ENCODE assay signal across 12 cellular contexts in genomic region chr16:68364601-68364998, GRCh38. TPM values are rescaled to one million over a fixed set of nuclear protein-coding genes. Genes with fewer than 3 reads are reported as not detected.
A peak's percentile ranks its signal among the peaks of the same experiment; 100 is the strongest.
DNase-seq lines count a peak whose midpoint lies in the region; ATAC-seq and TF ChIP-seq lines count a peak whose summit lies in the region.
"Had no signal": no experiment of that assay in that cellular context is flagged by ENCODE, and none has a peak within 500 bp of the region (broad histone marks: within the 10 kb centered on the region; RNA-seq: fewer than 3 reads in every experiment).

No MANE protein-coding gene starts in this region.

- H3K9me2 ChIP-seq in SK-N-SH: no peaks in the 10 kb centered on the region

- in situ Hi-C loops in Panc1 (cut with HindIII; ENCODE audit: low pct_unique_long_range_greater_than_20kb, low sequenced_read_pairs): no loop called here
- in situ Hi-C loops in transverse colon (cut with MboI; ENCODE audit: low pct_ligation_motif_present in 1 of 4, low pct_unique_long_range_greater_than_20kb in 1 of 4, low sequenced_read_pairs in 3 of 4): no loop called here
- in situ Hi-C loops in mammary epithelial cell (cut with MboI; ENCODE audit: low sequenced_read_pairs in 2 of 2): no loop called here

- H2AFZ ChIP-seq in SK-N-SH (ENCODE audit: low read depth) (no peak overlapping the region), mammary epithelial cell (ENCODE audit: low read depth, low read length) (no peak overlapping the region)

- H3K9ac ChIP-seq in SK-N-SH (no peak overlapping the region), mammary epithelial cell (ENCODE audit: insufficient read depth, low read length) (no peak overlapping the region)

- H3K4me2 ChIP-seq in SK-N-SH (no peak overlapping the region), mammary epithelial cell (ENCODE audit: insufficient read depth, low read depth, low read length) (no peak overlapping the region)

- H3K27ac ChIP-seq in SK-N-SH (ENCODE audit: low read depth in 2 of 2, low read length in 1 of 2): no peak overlapping the region
- no peak overlapping the region for H3K27ac ChIP-seq in Panc1 (ENCODE audit: low read length)
- H3K27ac ChIP-seq in transverse colon: no peak overlapping the region
- no peak overlapping the region for H3K27ac ChIP-seq in mammary epithelial cell (ENCODE audit: insufficient read depth, low read depth, low read length)

- dilution Hi-C loops in mammary epithelial cell (cut with HindIII; ENCODE audit: low sequenced_read_pairs): no loop called here

- H3K4me1 ChIP-seq in SK-N-SH (ENCODE audit: control insufficient read depth in 1 of 2, insufficient read depth in 2 of 2, low read depth in 1 of 2, low read length in 1 of 2) (peaks cover 0 to 58% of the 10 kb centered on the region in 2 experiments; a peak in 2 of 4 replicates), Panc1 (ENCODE audit: control insufficient read depth, insufficient read depth, low read length) (no peaks in the 10 kb centered on the region), transverse colon (no peaks in the 10 kb centered on the region), mammary epithelial cell (ENCODE audit: insufficient read depth, low read length) (no peaks in the 10 kb centered on the region)

- H3K9me3 ChIP-seq in SK-N-SH (no peaks in the 10 kb centered on the region), Panc1 (ENCODE audit: control insufficient read depth, insufficient read depth, low read depth, low read length) (no peaks in the 10 kb centered on the region), transverse colon (no peaks in the 10 kb centered on the region), mammary epithelial cell (replicated peaks; ENCODE audit: insufficient read depth, low read length) (no peaks in the 10 kb centered on the region)

- H3K79me2 ChIP-seq in SK-N-SH (ENCODE audit: insufficient read depth) (no peaks in the 10 kb centered on the region), mammary epithelial cell (ENCODE audit: insufficient read depth, low read length) (no peaks in the 10 kb centered on the region)

- H3K36me3 ChIP-seq in SK-N-SH (replicated peaks in 1 of 2; ENCODE audit: control insufficient read depth in 1 of 2, insufficient read depth in 2 of 2, low read length in 1 of 2): no peaks in the 10 kb centered on the region
- no peaks in the 10 kb centered on the region for H3K36me3 ChIP-seq in Panc1 (ENCODE audit: control insufficient read depth, insufficient read depth, low read length)
- H3K36me3 ChIP-seq in transverse colon: no peaks in the 10 kb centered on the region
- no peaks in the 10 kb centered on the region for H3K36me3 ChIP-seq in mammary epithelial cell (ENCODE audit: insufficient read depth, low read length)

- ATAC-seq in SK-N-SH treated with all-trans-retinoic acid at 6 μM for 48 hours (no peak), Panc1 (no peak)
- ATAC-seq in stimulated activated memory B cell treated with anti-CD40 and anti-IgM and Interleukin-4, amounts not matched to agents 10 μg/mL and 1 μg/mL and 100 μg/mL, for 72 hours: no peak

- TF ChIP-seq EP300 in SK-N-SH (IDR thresholded peaks at IDR 0.05; ENCODE audit: borderline replicate concordance in 1 of 2, low read depth in 1 of 2, low read length in 1 of 2) (no peak), transverse colon (IDR thresholded peaks at IDR 0.05; ENCODE audit: low read depth) (no peak)

- DNase-seq in SK-N-SH (no peak), Panc1 (ENCODE audit: low read depth, low spot score) (no peak), head of caudate nucleus (peak in 38 of 42 donors; percentile 44 to 94 (median 75)), transverse colon (no peak), mammary epithelial cell (no peak), midbrain (lab: John Stamatoyannopoulos, UW) (no peak)
- DNase-seq: activated CD4-positive, alpha-beta T cell treated with anti-CD3 and anti-CD28 coated beads, Interleukin-2, amount 10 ng/mL, durations not matched to agents 7 days and 5 days; activated naive CD4-positive, alpha-beta T cell treated with anti-CD3 and anti-CD28 coated beads for 36 hours; effector CD8-positive, alpha-beta T cell; NCI-H69 had no signal

- no peak overlapping the region for H3K4me3 Mint-ChIP-seq in stimulated activated memory B cell treated with anti-CD40 and anti-IgM and Interleukin-4, amounts not matched to agents 10 μg/mL and 1 μg/mL and 100 μg/mL, for 72 hours
- H3K4me3 Mint-ChIP-seq: activated CD4-positive, alpha-beta T cell treated with anti-CD3 and anti-CD28 coated beads, Interleukin-2, amount 10 ng/mL, durations not matched to agents 7 days and 5 days; activated naive CD4-positive, alpha-beta T cell treated with anti-CD3 and anti-CD28 coated beads for 36 hours had no signal

- intact Hi-C loops in Panc1 (cut with micrococcal nuclease; ENCODE audit: unreplicated experiment) (no loop called here), head of caudate nucleus (cut with DNase I) (no loop called here), transverse colon (cut with DNase I; ENCODE audit: low total_unique reads) (no loop called here), mammary epithelial cell (cut with micrococcal nuclease) (loop anchor here (10.0 kb wide), 1 partner anchor 150 kb away; no protein-coding TSS in a partner anchor)

- peak overlapping the region; percentile 69 for H3K27ac Mint-ChIP-seq in stimulated activated memory B cell treated with anti-CD40 and anti-IgM and Interleukin-4, amounts not matched to agents 10 μg/mL and 1 μg/mL and 100 μg/mL, for 72 hours
- H3K27ac Mint-ChIP-seq: activated CD4-positive, alpha-beta T cell treated with anti-CD3 and anti-CD28 coated beads, Interleukin-2, amount 10 ng/mL, durations not matched to agents 7 days and 5 days; activated naive CD4-positive, alpha-beta T cell treated with anti-CD3 and anti-CD28 coated beads for 36 hours had no signal

- no peak for TF ChIP-seq POLR2A in transverse colon (IDR thresholded peaks at IDR 0.05)

- TF ChIP-seq RAD21 in SK-N-SH (IDR thresholded peaks at IDR 0.05; ENCODE audit: low read length): no peak

- H3K4me1 Mint-ChIP-seq in stimulated activated memory B cell treated with anti-CD40 and anti-IgM and Interleukin-4, amounts not matched to agents 10 μg/mL and 1 μg/mL and 100 μg/mL, for 72 hours: peaks cover 57% of the 10 kb centered on the region

- POLR2A ChIA-PET in SK-N-SH (lab: Yijun Ruan, JAX): no interaction called here
- POLR2A ChIA-PET in Panc1 (lab: Charles Lee): no interaction called here

- no peaks in the 10 kb centered on the region for H3K9me3 Mint-ChIP-seq in stimulated activated memory B cell treated with anti-CD40 and anti-IgM and Interleukin-4, amounts not matched to agents 10 μg/mL and 1 μg/mL and 100 μg/mL, for 72 hours
- H3K9me3 Mint-ChIP-seq: activated CD4-positive, alpha-beta T cell treated with anti-CD3 and anti-CD28 coated beads, Interleukin-2, amount 10 ng/mL, durations not matched to agents 7 days and 5 days; activated naive CD4-positive, alpha-beta T cell treated with anti-CD3 and anti-CD28 coated beads for 36 hours had no signal

- H3K27me3 Mint-ChIP-seq in stimulated activated memory B cell treated with anti-CD40 and anti-IgM and Interleukin-4, amounts not matched to agents 10 μg/mL and 1 μg/mL and 100 μg/mL, for 72 hours: no peaks in the 10 kb centered on the region

- H3K36me3 Mint-ChIP-seq in stimulated activated memory B cell treated with anti-CD40 and anti-IgM and Interleukin-4, amounts not matched to agents 10 μg/mL and 1 μg/mL and 100 μg/mL, for 72 hours: peaks cover 7% of the 10 kb centered on the region

- no peaks in the 10 kb centered on the region for H3K27me3 ChIP-seq in SK-N-SH (ENCODE audit: insufficient read depth)
- no peaks in the 10 kb centered on the region for H3K27me3 ChIP-seq in Panc1 (ENCODE audit: control insufficient read depth, insufficient read depth, low read length)
- H3K27me3 ChIP-seq in transverse colon: peaks cover 6% of the 10 kb centered on the region
- no peaks in the 10 kb centered on the region for H3K27me3 ChIP-seq in mammary epithelial cell (ENCODE audit: insufficient read depth, low read length)

- H4K20me1 ChIP-seq in SK-N-SH (ENCODE audit: insufficient read depth) (no peaks in the 10 kb centered on the region), mammary epithelial cell (ENCODE audit: insufficient read depth, low read length) (no peaks in the 10 kb centered on the region)

- H3F3A ChIP-seq in SK-N-SH (replicated peaks; ENCODE audit: insufficient read depth): no peaks in the 10 kb centered on the region

- CTCF ChIA-PET in SK-N-SH (lab: Yijun Ruan, JAX) (interaction anchor here (0.7 to 5.3 kb wide), 17 partner anchors 9 to 156 kb away, joined by 3 to 30 read pairs (median 4); partner anchors contain the start of gene SLC7A6), Panc1 (lab: Charles Lee) (no interaction called here), mammary epithelial cell (lab: Charles Lee; ENCODE audit: low non-redundant PET) (no interaction called here)

- H3K4me3 ChIP-seq in SK-N-SH (ENCODE audit: low read depth in 2 of 2, low read length in 1 of 2): no peak overlapping the region
- H3K4me3 ChIP-seq in Panc1 (ENCODE audit: low read depth in 2 of 2, low read length in 2 of 2): no peak overlapping the region
- no peak overlapping the region for H3K4me3 ChIP-seq in transverse colon
- no peak overlapping the region for H3K4me3 ChIP-seq in mammary epithelial cell (replicated peaks in 1 of 3; ENCODE audit: insufficient read depth in 1 of 3, low read depth in 2 of 3, low read length in 3 of 3)

- BruUV-seq in Panc1 (replicated peaks; lab: Mats Ljungman, UMichigan) (no TSS peak), mammary epithelial cell (replicated peaks; lab: Mats Ljungman, UMichigan) (no TSS peak)

- TF ChIP-seq CTCF in SK-N-SH (IDR thresholded peaks at IDR 0.05): peak; percentile 28
- peak; percentile 42; the same call in 1 of the 2 replicates for TF ChIP-seq CTCF in Panc1 (IDR thresholded peaks at IDR 0.05)
- no peak for TF ChIP-seq CTCF in transverse colon (IDR thresholded peaks at IDR 0.05)
- TF ChIP-seq CTCF in mammary epithelial cell (conservative IDR thresholded peaks at IDR 0.05 in 1 of 2, IDR thresholded peaks at IDR 0.05 in 1 of 2; ENCODE audit: extremely low read depth in 1 of 2, insufficient read depth in 1 of 2, low read depth in 1 of 2, low read length in 2 of 2): peak in 1 of 2 donors; percentile 26

- WGBS in SK-N-SH (ENCODE audit: low lambda C conversion rate): 73% methylated on average over 4 of the region's 13 CpGs
- WGBS in transverse colon (ENCODE audit: low coverage in 1 of 2), 2 donors: 72% methylated on average over 13 of the region's 13 CpGs; no CpG with 5 or more reads in 1 of the 2 donors
- WGBS in mammary epithelial cell (ENCODE audit: low coverage, missing lambda C conversion rate): 8% methylated on average over 10 of the region's 13 CpGs

RNA-seq across cellular contexts. Expression of gene PRMT7, which starts 53.8 kb away (rescaled TPM):
- polyA plus RNA-seq in SK-N-SH (2012; rRNA removed) (46.0 and 66.8 TPM in 2 replicates), mammary epithelial cell (35.5 TPM)
- polyA plus RNA-seq in SK-N-SH (2012; cell fraction: cytosol; rRNA removed): 20.7 and 29.1 TPM in 2 replicates
- 317 and 350 TPM in 2 replicates for polyA plus RNA-seq in SK-N-SH (2012; cell fraction: nucleus; rRNA removed)
- total RNA-seq in Panc1 (2021; ENCODE audit: unreplicated experiment) (33.1 TPM), transverse colon (100 to 1,000 TPM in 1 of 4 donors, 10 to 100 TPM in 3; 20.6 to 115 (median 38.5) TPM), mammary epithelial cell (10 to 100 TPM; 31.9 to 38.3 TPM)
- 37.1 TPM for polyA plus RNA-seq in Panc1 (2012; ENCODE audit: insufficient read length)
- polyA minus RNA-seq in mammary epithelial cell: 14.6 TPM

RNA-seq across cellular contexts. Expression of gene SLC7A6OS, which starts 53.9 kb away (rescaled TPM):
- 6.6 and 9.6 TPM in 2 replicates for polyA plus RNA-seq in SK-N-SH (2012; rRNA removed)
- 5.9 and 6.7 TPM in 2 replicates for polyA plus RNA-seq in SK-N-SH (2012; cell fraction: cytosol; rRNA removed)
- polyA plus RNA-seq in SK-N-SH (2012; cell fraction: nucleus; rRNA removed): 19.1 and 28.4 TPM in 2 replicates
- total RNA-seq in Panc1 (2021; ENCODE audit: unreplicated experiment): 16.0 TPM
- 7.7 TPM for polyA plus RNA-seq in Panc1 (2012; ENCODE audit: insufficient read length)
- total RNA-seq in transverse colon: 10 to 100 TPM in 3 of 4 donors, 1 to 10 TPM in 1; 7.8 to 49.0 (median 15.3) TPM
- total RNA-seq in mammary epithelial cell: 10 to 100 TPM; 11.5 to 15.6 TPM
- 6.5 TPM for polyA plus RNA-seq in mammary epithelial cell
- polyA minus RNA-seq in mammary epithelial cell: 3.9 TPM

Comparison
In these comparisons a context has a peak if more than half of its experiments do, and no peak if none do; other contexts are left out.
1. DNase-seq: peak in head of caudate nucleus (38 of 42); none in SK-N-SH (single experiment), Panc1 (single experiment), transverse colon (single experiment), mammary epithelial cell (single experiment) and midbrain (single experiment).
2. CTCF ChIP-seq: peak in SK-N-SH (single experiment) and Panc1 (single experiment); none in transverse colon (0 of 5).